Comparison of ENCODE assay signal across 27 cellular contexts in genomic region chr12:132801741-132802140, GRCh38.
"Had no signal": no experiment of that assay in that cellular context is flagged by ENCODE, and none has a peak within 500 bp of the region (broad histone marks: within the 10 kb centered on the region; RNA-seq: fewer than 3 reads in every experiment).

No MANE protein-coding gene starts in this region.

- H3K27ac ChIP-seq: brain microvascular endothelial cell, esophagus muscularis mucosa, foreskin keratinocyte, gastrocnemius medialis, WERI-Rb-1 had no signal

- ATAC-seq: activated CD4-positive, CD25-positive, alpha-beta regulatory T cell treated with anti-CD3 and anti-CD28 coated beads, Interleukin-2, amount 50 U/mL, for 24 hours; activated CD8-positive, alpha-beta memory T cell treated with anti-CD3 and anti-CD28 coated beads, Interleukin-2, amount 10 ng/mL, durations not matched to agents 7 days and 5 days; activated CD8-positive, alpha-beta T cell treated with anti-CD3 and anti-CD28 coated beads, Interleukin-2, amount 10 ng/mL, durations not matched to agents 7 days and 5 days; effector memory CD8-positive, alpha-beta T cell; foreskin keratinocyte; gastrocnemius medialis; T-helper 17 cell had no signal

- H3K27me3 ChIP-seq: brain microvascular endothelial cell, esophagus muscularis mucosa, foreskin keratinocyte, gastrocnemius medialis had no signal

- DNase-seq: activated B cell treated with CpG ODN at 0.5 μM for 24 hours; activated CD4-positive, alpha-beta memory T cell treated with anti-CD3 and anti-CD28 coated beads for 36 hours; activated CD4-positive, alpha-beta T cell treated with anti-CD3 and anti-CD28 coated beads for 48 hours; activated CD4-positive, alpha-beta T cell treated with anti-CD3 and anti-CD28 coated beads, Interleukin-2, amount 50 U/mL, for 1 hour; activated CD8-positive, alpha-beta memory T cell treated with anti-CD3 and anti-CD28 coated beads, Interleukin-2, amount 10 ng/mL, durations not matched to agents 7 days and 5 days; activated CD8-positive, alpha-beta memory T cell treated with anti-CD3 and anti-CD28 coated beads, Interleukin-2, amount 50 U/mL, for 4 hours; activated CD8-positive, alpha-beta T cell treated with anti-CD3 and anti-CD28 coated beads, Interleukin-2, amount 10 ng/mL, durations not matched to agents 7 days and 5 days; activated effector memory CD4-positive, alpha-beta T cell treated with anti-CD3 and anti-CD28 coated beads, Interleukin-2, amount 50 U/mL, for 16 hours; activated naive CD4-positive, alpha-beta T cell treated with anti-CD3 and anti-CD28 coated beads for 36 hours; activated T-cell treated with anti-CD3 and anti-CD28 coated beads, Interleukin-2, amount 50 U/mL, for 1 hour; activated T-cell treated with anti-CD3 and anti-CD28 coated beads, Interleukin-2, amount 50 U/mL, for 48 hours; amniotic stem cell; anterior cingulate cortex; brain microvascular endothelial cell; cortex of kidney; dermis blood vessel endothelial cell; effector CD4-positive, alpha-beta T cell; effector memory CD8-positive, alpha-beta T cell; erythroblast; foreskin keratinocyte; gastrocnemius medialis; T-helper 1 cell; T-helper 17 cell; T1000; WERI-Rb-1 had no signal

- H3K4me3 ChIP-seq: esophagus muscularis mucosa, gastrocnemius medialis had no signal

- H3K4me1 ChIP-seq: esophagus muscularis mucosa, foreskin keratinocyte, gastrocnemius medialis had no signal

- H3K9me3 ChIP-seq: esophagus muscularis mucosa, gastrocnemius medialis had no signal
